Comparison of ENCODE assay signal across 22 cellular contexts in the genomic region with DNA sequence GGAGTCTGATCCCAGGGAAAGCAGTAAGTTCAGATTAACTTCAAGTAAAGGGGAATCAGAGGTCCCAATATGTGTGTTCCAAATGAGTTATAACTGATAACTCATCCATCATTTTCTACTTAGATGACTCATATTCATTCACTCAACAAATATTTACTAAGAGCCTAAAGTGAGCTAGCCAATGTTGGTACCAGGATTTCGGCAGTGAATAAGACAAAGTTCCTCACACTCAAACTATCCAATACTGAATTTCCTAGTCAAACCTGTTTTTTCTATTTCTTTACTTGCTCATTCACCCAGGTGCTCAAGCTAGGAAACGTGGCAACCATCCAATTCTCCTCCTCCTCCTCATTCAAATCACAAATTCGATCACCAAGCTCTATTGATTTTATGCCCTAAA. TPM values are rescaled to one million over a fixed set of nuclear protein-coding genes. Genes with fewer than 3 reads are reported as not detected.
DNase-seq lines count a peak whose midpoint lies in the region; ATAC-seq, FAIRE-seq and TF ChIP-seq lines count a peak whose summit lies in the region.
"Had no signal": no experiment of that assay in that cellular context is flagged by ENCODE, and none has a peak within 500 bp of the region (broad histone marks: within the 10 kb centered on the region; RNA-seq: fewer than 3 reads in every experiment).

No MANE protein-coding gene starts in this region.

- ATAC-seq in activated T-helper 17 cell treated with anti-CD3 and anti-CD28 coated beads, Interleukin-2, amount 50 U/mL, for 72 hours (replicated peaks) = no peak
- ATAC-seq in HepG2 = no peak
- no peak for ATAC-seq in psoas muscle
- no peak for ATAC-seq in stimulated activated naive CD8-positive, alpha-beta T cell treated with anti-CD3 and anti-CD28 coated beads, Interleukin-15, Interleukin-2, amounts not matched to agents 100 U/mL and 50 U/mL, for 24 hours
- ATAC-seq in GM21381 (IDR thresholded peaks at IDR 0.05; ENCODE audit: unreplicated experiment) = no peak
- ATAC-seq: natural killer cell, Panc1 had no signal

- POLR2A ChIA-PET in HepG2 (lab: Yijun Ruan, JAX) = interaction anchor here (1.2 to 5.2 kb wide), 3 partner anchors 11 to 109 kb away, joined by 3 to 76 read pairs (median 52); a partner anchor contains a TSS

- H3K27me3 ChIP-seq in HepG2 (ENCODE audit: control insufficient read depth in 1 of 2, insufficient read depth in 2 of 2, low read length in 2 of 2) (no peaks in the 10 kb centered on the region), psoas muscle (ENCODE audit: insufficient read depth in 3 of 3, low read length in 2 of 3) (no peaks in the 10 kb centered on the region)
- H3K27me3 ChIP-seq: pancreas, upper lobe of left lung had no signal

- 75% methylated on average over 3 of the region's 3 CpGs for WGBS in HepG2 (ENCODE audit: low lambda C conversion rate)
- 90% methylated on average over 3 of the region's 3 CpGs for WGBS in psoas muscle, 3 donors

- TF ChIP-seq EP300 in HepG2 (IDR thresholded peaks at IDR 0.05; ENCODE audit: low read depth in 2 of 2, low read length in 2 of 2) (no peak), HepG2 (CRISPR knock-in tag; IDR thresholded peaks at IDR 0.05; ENCODE audit: borderline replicate concordance) (no peak)

- H3K27me3 Mint-ChIP-seq in Calu3 (ENCODE audit: unreplicated experiment) = no peaks in the 10 kb centered on the region
- H3K27me3 Mint-ChIP-seq in activated T-helper 17 cell treated with anti-CD3 and anti-CD28 coated beads, Interleukin-2, amount 50 U/mL, for 72 hours = no peaks in the 10 kb centered on the region
- H3K27me3 Mint-ChIP-seq: activated naive CD4-positive, alpha-beta T cell treated with anti-CD3 and anti-CD28 coated beads, Interleukin-2, amount 10 ng/mL, durations not matched to agents 7 days and 5 days; memory B cell had no signal

- peak overlapping the region; percentile 2 for H3K27ac Mint-ChIP-seq in Calu3 (ENCODE audit: unreplicated experiment)
- H3K27ac Mint-ChIP-seq in activated T-helper 17 cell treated with anti-CD3 and anti-CD28 coated beads, Interleukin-2, amount 50 U/mL, for 72 hours = peak overlapping the region; percentile 42
- H3K27ac Mint-ChIP-seq: activated naive CD4-positive, alpha-beta T cell treated with anti-CD3 and anti-CD28 coated beads, Interleukin-2, amount 10 ng/mL, durations not matched to agents 7 days and 5 days; memory B cell had no signal

- no peaks in the 10 kb centered on the region for H4K20me1 ChIP-seq in HepG2 (ENCODE audit: insufficient read depth, low read length)

- H3K9me3 ChIP-seq in HepG2 (ENCODE audit: low read length) = no peaks in the 10 kb centered on the region
- H3K9me3 ChIP-seq in psoas muscle = no peaks in the 10 kb centered on the region
- H3K9me3 ChIP-seq: HAP-1, upper lobe of left lung had no signal

- peaks cover 12% of the 10 kb centered on the region for H3K4me1 Mint-ChIP-seq in Calu3 (ENCODE audit: low read depth, unreplicated experiment)
- peaks cover 20% of the 10 kb centered on the region for H3K4me1 Mint-ChIP-seq in activated T-helper 17 cell treated with anti-CD3 and anti-CD28 coated beads, Interleukin-2, amount 50 U/mL, for 72 hours

- no peak for FAIRE-seq in HepG2 (lab: Jason Lieb, UNC)
- FAIRE-seq: endometrium, frontal cortex, kidney, pancreas had no signal

- peak overlapping the region; percentile 25 for H3K27ac ChIP-seq in HepG2 (ENCODE audit: extremely low read length, insufficient read depth, low read length)
- no peak overlapping the region for H3K27ac ChIP-seq in psoas muscle
- H3K27ac ChIP-seq: pancreas, upper lobe of left lung had no signal

- H3K9ac ChIP-seq in HepG2 (ENCODE audit: insufficient read depth, low read depth, low read length) = no peak overlapping the region

- BruUV-seq in Calu3 (replicated peaks; lab: Mats Ljungman, UMichigan) (no TSS peak), HepG2 (replicated peaks; lab: Mats Ljungman, UMichigan) (no TSS peak)

- H3K36me3 Mint-ChIP-seq in Calu3 (ENCODE audit: insufficient read depth, unreplicated experiment) = peaks cover 10% of the 10 kb centered on the region
- H3K36me3 Mint-ChIP-seq in activated T-helper 17 cell treated with anti-CD3 and anti-CD28 coated beads, Interleukin-2, amount 50 U/mL, for 72 hours (ENCODE audit: low read depth) = peaks cover 100% of the 10 kb centered on the region

- H3K36me3 ChIP-seq in HepG2 (replicated peaks in 1 of 2; ENCODE audit: control insufficient read depth in 1 of 2, insufficient read depth in 2 of 2, low read length in 2 of 2) (peaks cover 12 to 48% of the 10 kb centered on the region in 2 experiments), psoas muscle (ENCODE audit: insufficient read depth in 1 of 2, low read depth in 1 of 2) (peaks cover 26 to 99% of the 10 kb centered on the region in 2 donors)

- no peak overlapping the region for H2AFZ ChIP-seq in HepG2 (ENCODE audit: low read length)

- no peaks in the 10 kb centered on the region for H3K79me2 ChIP-seq in HepG2 (ENCODE audit: insufficient read depth, low read length)

- DNase-seq in Calu3 (peak; percentile 13), HCEC 1CT (peak; percentile 39), HepG2 (ENCODE audit: low spot score) (peak; percentile 11), psoas muscle (no peak)
- DNase-seq in stimulated activated naive CD8-positive, alpha-beta T cell treated with anti-CD3 and anti-CD28 coated beads, Interleukin-15, Interleukin-2, amounts not matched to agents 100 U/mL and 50 U/mL, for 24 hours = no peak
- DNase-seq: activated CD8-positive, alpha-beta memory T cell treated with anti-CD3 and anti-CD28 coated beads, Interleukin-2, amount 50 U/mL, for 48 hours; activated naive CD4-positive, alpha-beta T cell treated with anti-CD3 and anti-CD28 coated beads, Interleukin-2, amount 10 ng/mL, durations not matched to agents 7 days and 5 days; kidney; MV-4-11; natural killer cell; NCI-H187; NCI-H345; pancreas; stimulated activated naive CD4-positive, alpha-beta T cell treated with Interleukin-2 at 50 U/mL for 16 hours; upper lobe of left lung had no signal

- no peak overlapping the region for H3K4me3 ChIP-seq in HepG2 (replicated peaks in 1 of 3; ENCODE audit: insufficient read depth in 1 of 3, low read depth in 2 of 3, low read length in 3 of 3)
- no peak overlapping the region for H3K4me3 ChIP-seq in psoas muscle
- H3K4me3 ChIP-seq: HAP-1, pancreas, upper lobe of left lung had no signal

- no peak overlapping the region for H3K4me2 ChIP-seq in HepG2 (ENCODE audit: low read depth, low read length)

- TF ChIP-seq RAD21 in HepG2 (CRISPR knock-in tag; IDR thresholded peaks at IDR 0.05) = no peak

- no peak overlapping the region for H3K4me3 Mint-ChIP-seq in Calu3 (ENCODE audit: low read depth, unreplicated experiment)
- H3K4me3 Mint-ChIP-seq in activated T-helper 17 cell treated with anti-CD3 and anti-CD28 coated beads, Interleukin-2, amount 50 U/mL, for 72 hours = no peak overlapping the region
- H3K4me3 Mint-ChIP-seq: activated naive CD4-positive, alpha-beta T cell treated with anti-CD3 and anti-CD28 coated beads, Interleukin-2, amount 10 ng/mL, durations not matched to agents 7 days and 5 days; memory B cell; natural killer cell had no signal

- CTCF ChIA-PET in Calu3 (lab: Charles Lee) = interaction anchor here (0.5 kb wide), 1 partner anchor 17 kb away, joined by 4 read pairs; no protein-coding TSS in a partner anchor
- CTCF ChIA-PET in HepG2 (lab: Yijun Ruan, JAX; ENCODE audit: low intra/inter-chr PET ratio, low total read pairs) = no interaction called here

- no peak for TF ChIP-seq POLR2A in HepG2 (IDR thresholded peaks at IDR 0.05; ENCODE audit: insufficient read depth in 1 of 2, low read depth in 2 of 2, low read length in 2 of 2)

- in situ Hi-C loops in HepG2 (cut with HindIII; ENCODE audit: extremely low pct_ligation_motif_present, low pct_unique_long_range_greater_than_20kb) = no loop called here

- TF ChIP-seq CTCF in Calu3 (IDR thresholded peaks at IDR 0.05; ENCODE audit: unreplicated experiment) (no peak), HepG2 (CRISPR knock-in tag; IDR thresholded peaks at IDR 0.05) (no peak), psoas muscle (IDR thresholded peaks at IDR 0.05) (no peak)

- no peaks in the 10 kb centered on the region for H3K9me3 Mint-ChIP-seq in Calu3 (ENCODE audit: low read depth, unreplicated experiment)
- no peaks in the 10 kb centered on the region for H3K9me3 Mint-ChIP-seq in activated T-helper 17 cell treated with anti-CD3 and anti-CD28 coated beads, Interleukin-2, amount 50 U/mL, for 72 hours
- H3K9me3 Mint-ChIP-seq: activated naive CD4-positive, alpha-beta T cell treated with anti-CD3 and anti-CD28 coated beads, Interleukin-2, amount 10 ng/mL, durations not matched to agents 7 days and 5 days; memory B cell; natural killer cell had no signal

- H3K4me1 ChIP-seq in HepG2 (ENCODE audit: insufficient read depth, low read length) = peaks cover 48% of the 10 kb centered on the region
- H3K4me1 ChIP-seq in psoas muscle = no peaks in the 10 kb centered on the region
- H3K4me1 ChIP-seq: HAP-1, pancreas had no signal

- intact Hi-C loops in Calu3 (cut with micrococcal nuclease; ENCODE audit: unreplicated experiment) = no loop called here
- intact Hi-C loops in HepG2 (cut with micrococcal nuclease; ENCODE audit: unreplicated experiment) = loop anchor here (2.0 kb wide), 1 partner anchor 75 kb away; a partner anchor contains a TSS
- intact Hi-C loops in psoas muscle (cut with DNase I) = no loop called here

RNA-seq across cellular contexts. Expression of a gene that starts 25.8 kb away (rescaled TPM):
- total RNA-seq in Calu3 (2022) = 40.7 and 44.8 TPM in 2 replicates
- total RNA-seq in activated T-helper 17 cell treated with anti-CD3 and anti-CD28 coated beads, Interleukin-2, amount 50 U/mL, for 72 hours = 10 to 100 TPM; 50.4 to 87.8 TPM
- total RNA-seq in HepG2 (2016; rRNA removed; fragmentation: Illumina TruSeq; extraction: Trizol) = 43.1 and 55.2 TPM in 2 replicates
- 13.6 and 16.4 TPM in 2 replicates for total RNA-seq in HepG2 (2016; cell fraction: cytosol; rRNA removed; fragmentation: Illumina TruSeq; extraction: Trizol; ENCODE audit: low read depth)
- 46.9 and 47.7 TPM in 2 replicates for total RNA-seq in HepG2 (2016; cell fraction: insoluble cytoplasmic fraction; rRNA removed; fragmentation: Illumina TruSeq; extraction: Trizol)
- total RNA-seq in HepG2 (2016; cell fraction: membrane; rRNA removed; fragmentation: Illumina TruSeq; extraction: Trizol) = 41.5 and 42.1 TPM in 2 replicates
- 48.1 and 51.0 TPM in 2 replicates for total RNA-seq in HepG2 (2016; cell fraction: nucleus; rRNA removed; fragmentation: Illumina TruSeq; extraction: Trizol)
- 30.9 and 35.4 TPM in 2 replicates for polyA plus RNA-seq in HepG2 (2011; rRNA removed)
- polyA plus RNA-seq in HepG2 (2011; cell fraction: cytosol; rRNA removed) = 23.4 and 28.9 TPM in 2 replicates
- polyA plus RNA-seq in HepG2 (2011; cell fraction: nucleus; rRNA removed) = 30.6 and 35.1 TPM in 2 replicates
- 20.7 and 22.2 TPM in 2 replicates for polyA plus RNA-seq in HepG2 (2012)
- polyA plus RNA-seq in HepG2 (2016; cell fraction: cytosol; fragmentation: Illumina TruSeq; extraction: Trizol; ENCODE audit: low read depth) = 17.7 and 25.1 TPM in 2 replicates
- polyA plus RNA-seq in HepG2 (2016; cell fraction: insoluble cytoplasmic fraction; fragmentation: Illumina TruSeq; extraction: Trizol; ENCODE audit: low read depth) = 47.5 and 52.1 TPM in 2 replicates
- 40.6 and 40.8 TPM in 2 replicates for polyA plus RNA-seq in HepG2 (2016; cell fraction: membrane; fragmentation: Illumina TruSeq; extraction: Trizol; ENCODE audit: low read depth)
- 68.4 and 72.5 TPM in 2 replicates for polyA plus RNA-seq in HepG2 (2016; cell fraction: nucleus; fragmentation: Illumina TruSeq; extraction: Trizol; ENCODE audit: insufficient read depth, low read depth)
- polyA minus RNA-seq in HepG2 (2011; rRNA and poly(A)+ RNA removed; ENCODE audit: low replicate concordance) = 26.3 and 75.5 TPM in 2 replicates
- 16.9 and 17.3 TPM in 2 replicates for polyA minus RNA-seq in HepG2 (2011; cell fraction: cytosol; rRNA and poly(A)+ RNA removed)
- 62.8 and 65.0 TPM in 2 replicates for polyA minus RNA-seq in HepG2 (2011; cell fraction: nucleus; rRNA and poly(A)+ RNA removed)
- total RNA-seq in psoas muscle = 10 to 100 TPM; 22.6 to 36.8 (median 26.4) TPM
- polyA plus RNA-seq in psoas muscle = 10 to 100 TPM in 2 of 3 donors, 1 to 10 TPM in 1; 8.0 to 26.5 (median 22.1) TPM

RNA-seq across cellular contexts. Expression of a gene that starts 53.2 kb away (rescaled TPM):
- total RNA-seq in Calu3 (2022) = 6.9 and 7.1 TPM in 2 replicates
- total RNA-seq in activated T-helper 17 cell treated with anti-CD3 and anti-CD28 coated beads, Interleukin-2, amount 50 U/mL, for 72 hours = 1 to 10 TPM; 3.3 to 4.1 TPM
- 3.1 and 3.3 TPM in 2 replicates for total RNA-seq in HepG2 (2016; rRNA removed; fragmentation: Illumina TruSeq; extraction: Trizol)
- total RNA-seq in HepG2 (2016; cell fraction: cytosol; rRNA removed; fragmentation: Illumina TruSeq; extraction: Trizol; ENCODE audit: low read depth) = 0.71 and 0.88 TPM in 2 replicates
- 3.1 and 3.7 TPM in 2 replicates for total RNA-seq in HepG2 (2016; cell fraction: insoluble cytoplasmic fraction; rRNA removed; fragmentation: Illumina TruSeq; extraction: Trizol)
- total RNA-seq in HepG2 (2016; cell fraction: membrane; rRNA removed; fragmentation: Illumina TruSeq; extraction: Trizol) = 4.3 and 4.5 TPM in 2 replicates
- total RNA-seq in HepG2 (2016; cell fraction: nucleus; rRNA removed; fragmentation: Illumina TruSeq; extraction: Trizol) = 3.8 and 3.9 TPM in 2 replicates
- polyA plus RNA-seq in HepG2 (2011; rRNA removed) = 3.3 and 3.6 TPM in 2 replicates
- polyA plus RNA-seq in HepG2 (2011; cell fraction: cytosol; rRNA removed) = 1.7 and 3.4 TPM in 2 replicates
- 0.82 and 1.6 TPM in 2 replicates for polyA plus RNA-seq in HepG2 (2011; cell fraction: nucleus; rRNA removed)
- polyA plus RNA-seq in HepG2 (2012) = 6.3 and 6.4 TPM in 2 replicates
- polyA plus RNA-seq in HepG2 (2016; cell fraction: cytosol; fragmentation: Illumina TruSeq; extraction: Trizol; ENCODE audit: low read depth) = 0.44 and 0.52 TPM in 2 replicates
- polyA plus RNA-seq in HepG2 (2016; cell fraction: insoluble cytoplasmic fraction; fragmentation: Illumina TruSeq; extraction: Trizol; ENCODE audit: low read depth) = 3.5 and 4.3 TPM in 2 replicates
- polyA plus RNA-seq in HepG2 (2016; cell fraction: membrane; fragmentation: Illumina TruSeq; extraction: Trizol; ENCODE audit: low read depth) = 2.7 and 2.9 TPM in 2 replicates
- 4.6 and 4.7 TPM in 2 replicates for polyA plus RNA-seq in HepG2 (2016; cell fraction: nucleus; fragmentation: Illumina TruSeq; extraction: Trizol; ENCODE audit: insufficient read depth, low read depth)
- polyA minus RNA-seq in HepG2 (2011; rRNA and poly(A)+ RNA removed; ENCODE audit: low replicate concordance) = 2.5 and 6.5 TPM in 2 replicates
- 4.0 and 5.0 TPM in 2 replicates for polyA minus RNA-seq in HepG2 (2011; cell fraction: cytosol; rRNA and poly(A)+ RNA removed)
- 1.9 and 4.0 TPM in 2 replicates for polyA minus RNA-seq in HepG2 (2011; cell fraction: nucleus; rRNA and poly(A)+ RNA removed)
- total RNA-seq in psoas muscle = 10 to 100 TPM in 1 of 4 donors, 1 to 10 TPM in 3; 6.1 to 11.4 (median 8.1) TPM
- 10 to 100 TPM in 1 of 3 donors, 1 to 10 TPM in 2; 2.0 to 12.7 (median 4.5) TPM for polyA plus RNA-seq in psoas muscle

Comparison
In these comparisons a context has a peak if more than half of its experiments do, and no peak if none do; other contexts are left out.
1. DNase-seq: peak in Calu3 (single experiment), HCEC 1CT (single experiment) and HepG2 (single experiment); none in psoas muscle (0 of 2) and stimulated activated naive CD8-positive, alpha-beta T cell treated with anti-CD3 and anti-CD28 coated beads, Interleukin-15, Interleukin-2, amounts not matched to agents 100 U/mL and 50 U/mL, for 24 hours (single experiment).